ENCODE assay signal across 8 cellular contexts in the genomic region with DNA sequence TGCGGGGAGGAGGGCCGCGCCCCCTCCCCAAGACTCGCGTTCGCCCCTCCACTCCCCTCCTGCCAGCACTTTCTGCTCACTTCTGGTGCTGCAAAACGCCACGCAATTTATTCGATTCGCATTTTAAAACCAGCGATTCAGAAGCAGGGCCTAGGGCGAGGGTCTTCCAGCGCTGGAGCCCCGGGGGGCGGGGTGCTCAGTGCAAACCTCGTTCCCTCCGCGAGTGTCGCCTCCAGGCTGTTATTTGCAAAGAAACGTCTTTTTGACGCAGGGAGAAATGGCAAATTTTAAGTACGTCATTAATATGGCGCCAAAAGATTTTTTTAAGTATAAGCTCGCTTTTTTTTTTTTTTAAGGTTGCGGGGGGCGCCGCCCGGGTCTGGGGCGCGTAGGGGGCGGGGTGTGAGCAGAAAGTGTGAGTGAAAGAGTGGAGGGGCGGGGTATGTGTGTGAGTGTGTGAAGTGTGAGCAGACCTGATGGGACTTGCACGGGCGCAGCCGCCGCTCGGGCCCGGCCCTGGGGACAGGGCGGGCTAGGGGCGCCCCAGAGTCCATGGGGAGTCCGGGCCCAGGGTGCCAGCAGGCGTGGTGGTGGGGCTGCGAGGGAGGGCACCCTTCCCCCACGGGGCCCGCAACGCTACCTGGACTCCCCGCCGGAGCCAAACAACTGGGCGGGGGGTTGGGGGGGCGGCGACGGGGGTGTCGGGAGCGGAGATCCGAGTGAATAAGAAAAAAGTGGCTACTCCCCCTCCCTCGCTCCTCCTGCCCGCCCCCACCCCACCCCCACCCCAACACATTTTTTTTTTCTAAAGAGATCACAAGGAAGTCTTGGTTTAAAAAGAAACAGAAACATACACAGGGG. TPM values are rescaled to one million over a fixed set of nuclear protein-coding genes. Genes with fewer than 3 reads are reported as not detected.
A peak's percentile ranks its signal among the peaks of the same experiment; 100 is the strongest.
DNase-seq lines count a peak whose midpoint lies in the region; ATAC-seq and TF ChIP-seq lines count a peak whose summit lies in the region.

TSS of gene JADE2 (plus strand) at position 845 of the 861 bp plus-strand sequence. CDS start 10,188 bp downstream, outside the sequence.

- peaks cover 32 to 39% (median 35%) of the 10 kb centered on the region in 3 donors for H3K4me1 Mint-ChIP-seq in CD8-positive, alpha-beta memory T cell

- H3K27me3 ChIP-seq in CD8-positive, alpha-beta memory T cell (ENCODE audit: insufficient read depth, low read length, poor library complexity, severe bottlenecking) = no peaks in the 10 kb centered on the region
- H3K27me3 ChIP-seq in KMS-11 (ENCODE audit: insufficient read depth, low read depth) = no peaks in the 10 kb centered on the region
- H3K27me3 ChIP-seq in left ventricle myocardium inferior (ENCODE audit: low read depth) = no peaks in the 10 kb centered on the region
- H3K27me3 ChIP-seq in psoas muscle (ENCODE audit: insufficient read depth in 3 of 3, low read length in 2 of 3) = no peaks in the 10 kb centered on the region

- peak within 1 kb of the TSS; percentile 94 to 99 (median 98) for H3K4me3 Mint-ChIP-seq in CD8-positive, alpha-beta memory T cell

- 0 to 1% (median 0%) methylated on average over 47 to 57 of the region's 57 CpGs for WGBS in psoas muscle, 3 donors

- CTCF ChIA-PET in CD8-positive, alpha-beta memory T cell (lab: Charles Lee) = interaction anchor here (1.5 to 3.9 kb wide), 4 partner anchors 58 to 153 kb away, joined by 5 to 24 read pairs (median 12); partner anchors contain the start of genes CDKN2AIPNL and UBE2B

- no peaks in the 10 kb centered on the region for H3K9me3 ChIP-seq in CD8-positive, alpha-beta memory T cell (ENCODE audit: low read length)
- H3K9me3 ChIP-seq in left ventricle myocardium inferior (replicated peaks) = no peaks in the 10 kb centered on the region
- H3K9me3 ChIP-seq in psoas muscle = no peaks in the 10 kb centered on the region

- H2AFZ ChIP-seq in KMS-11 (ENCODE audit: low read depth) = peak within 1 kb of the TSS; percentile 99

- H3K9ac ChIP-seq in KMS-11 = peak within 1 kb of the TSS; percentile 99

- peaks cover 0 to 7% of the 10 kb centered on the region in 2 donors for H3K27me3 Mint-ChIP-seq in CD8-positive, alpha-beta memory T cell

- H3K4me1 ChIP-seq in CD8-positive, alpha-beta memory T cell (ENCODE audit: insufficient read depth, low read length) = peaks cover 33% of the 10 kb centered on the region
- H3K4me1 ChIP-seq in KMS-11 (ENCODE audit: low read depth, poor library complexity, severe bottlenecking) = peaks cover 25% of the 10 kb centered on the region
- peaks cover 62% of the 10 kb centered on the region for H3K4me1 ChIP-seq in left ventricle myocardium inferior
- peaks cover 24% of the 10 kb centered on the region for H3K4me1 ChIP-seq in psoas muscle

- no peaks in the 10 kb centered on the region for H3K36me3 ChIP-seq in CD8-positive, alpha-beta memory T cell (ENCODE audit: insufficient read depth, low read length)
- no peaks in the 10 kb centered on the region for H3K36me3 ChIP-seq in KMS-11 (ENCODE audit: insufficient read depth)
- no peaks in the 10 kb centered on the region for H3K36me3 ChIP-seq in left ventricle myocardium inferior
- no peaks in the 10 kb centered on the region for H3K36me3 ChIP-seq in psoas muscle (ENCODE audit: insufficient read depth in 1 of 2, low read depth in 1 of 2)

- no peaks in the 10 kb centered on the region for H4K20me1 ChIP-seq in KMS-11 (ENCODE audit: insufficient read depth)

- intact Hi-C loops in left ventricle myocardium inferior (cut with micrococcal nuclease) (no loop called here), psoas muscle (cut with DNase I) (loop anchor here (2.0 to 5.0 kb wide), 3 partner anchors 86 to 122 kb away; partner anchors contain the start of genes CDKN2AIPNL (in 2 of the 2) and SEC24A (in 1 of the 2))

- DNase-seq in CD8-positive, alpha-beta memory T cell = peak; percentile 77 to 93 (median 91)
- DNase-seq in T-helper 2 cell (peak; percentile 52 to 92 (median 77)), amniotic stem cell (lab: John Stamatoyannopoulos, UW) (peak; percentile 61), left ventricle myocardium inferior (peak; percentile 73), psoas muscle (peak; percentile 74 to 85), ureter (ENCODE audit: low spot score) (peak; percentile 83)

- POLR2A ChIA-PET in CD8-positive, alpha-beta memory T cell (lab: Charles Lee) = interaction anchor here (0.6 to 6.2 kb wide), 24 partner anchors 11 to 1938 kb away, joined by 3 to 73 read pairs (median 4); partner anchors contain the start of genes CDKL3, CDKN2AIPNL, DDX46 and PCBD2

- peaks cover 0 to 25% (median 0%) of the 10 kb centered on the region in 3 donors for H3K36me3 Mint-ChIP-seq in CD8-positive, alpha-beta memory T cell

- peak within 1 kb of the TSS; percentile 97 for H3K4me2 ChIP-seq in KMS-11

- peak; percentile 29 for ATAC-seq in GM19467 (IDR thresholded peaks at IDR 0.05; ENCODE audit: unreplicated experiment)
- peak; percentile 45 to 59 (median 52) for ATAC-seq in psoas muscle

- H3K9me3 Mint-ChIP-seq in CD8-positive, alpha-beta memory T cell = no peaks in the 10 kb centered on the region

- peak within 1 kb of the TSS; percentile 98 for H3K27ac ChIP-seq in CD8-positive, alpha-beta memory T cell (ENCODE audit: low read depth, low read length)
- H3K27ac ChIP-seq in KMS-11 (peak within 1 kb of the TSS; percentile 97), left ventricle myocardium inferior (replicated peaks) (peak within 1 kb of the TSS; percentile 100), psoas muscle (peak within 1 kb of the TSS; percentile 89)

- peaks cover 24% of the 10 kb centered on the region for H3K79me2 ChIP-seq in KMS-11 (ENCODE audit: insufficient read depth, low read depth)

- peak within 1 kb of the TSS; percentile 98 to 100 (median 99) for H3K27ac Mint-ChIP-seq in CD8-positive, alpha-beta memory T cell

- TF ChIP-seq CTCF in KMS-11 (conservative IDR thresholded peaks at IDR 0.05; ENCODE audit: low read depth, low read length) (peak; percentile 34), left ventricle myocardium inferior (IDR thresholded peaks at IDR 0.05; ENCODE audit: borderline replicate concordance) (no peak), psoas muscle (IDR thresholded peaks at IDR 0.05) (no peak)

- H3K4me3 ChIP-seq in CD8-positive, alpha-beta memory T cell (ENCODE audit: low read length) = peak within 1 kb of the TSS; percentile 92
- H3K4me3 ChIP-seq in KMS-11 (IDR thresholded peaks at IDR 0.05; ENCODE audit: insufficient read depth, low read depth, low read length) (no peak within 1 kb of the TSS), left ventricle myocardium inferior (peak within 1 kb of the TSS; percentile 95), psoas muscle (peak within 1 kb of the TSS; percentile 94)

RNA-seq across cellular contexts. Expression of gene JADE2, which starts in this region (rescaled TPM):
- 100 to 1,000 TPM; 105 to 107 TPM for total RNA-seq in CD8-positive, alpha-beta memory T cell
- 47.1 TPM for polyA plus RNA-seq in CD8-positive, alpha-beta memory T cell
- total RNA-seq in left ventricle myocardium inferior (26.3 TPM), psoas muscle (10 to 100 TPM in 3 of 4 donors, 1 to 10 TPM in 1; 10.0 to 15.1 (median 14.4) TPM), ureter (68.7 TPM)
- polyA plus RNA-seq in psoas muscle = 10 to 100 TPM in 1 of 3 donors, 1 to 10 TPM in 2; 5.0 to 10.1 (median 6.0) TPM
